Comparison of ENCODE assay signal across 10 cellular contexts in genomic region chr11:119368121-119369034, GRCh38. TPM values are rescaled to one million over a fixed set of nuclear protein-coding genes. Genes with fewer than 3 reads are reported as not detected.
DNase-seq lines count a peak whose midpoint lies in the region; ATAC-seq, FAIRE-seq and TF ChIP-seq lines count a peak whose summit lies in the region.
"Had no signal": no experiment of that assay in that cellular context is flagged by ENCODE, and none has a peak within 500 bp of the region (broad histone marks: within the 10 kb centered on the region; RNA-seq: fewer than 3 reads in every experiment).

No MANE protein-coding gene starts in this region.

- H3K27ac ChIP-seq in HUES48 (ENCODE audit: low read depth, low read length), result peak overlapping the region; percentile 39
- H3K27ac ChIP-seq in heart right ventricle, result peak overlapping the region; percentile 79 to 98 (median 90)
- H3K27ac ChIP-seq in sigmoid colon, result peak overlapping the region; percentile 46 to 91 (median 70)
- H3K27ac ChIP-seq: KMS-11 had no signal

- H3K4me3 Mint-ChIP-seq in activated T-cell treated with anti-CD3 and anti-CD28 coated beads, Interleukin-2, amount 50 U/mL, for 4 hours, result no peak overlapping the region

- H3K9ac ChIP-seq in HUES48 (ENCODE audit: low read depth, low read length), result no peak overlapping the region
- H3K9ac ChIP-seq: KMS-11 had no signal

- no peaks in the 10 kb centered on the region for H3K9me3 Mint-ChIP-seq in activated T-cell treated with anti-CD3 and anti-CD28 coated beads, Interleukin-2, amount 50 U/mL, for 4 hours

- ATAC-seq in heart right ventricle, result peak; percentile 11 to 54 (median 38)
- ATAC-seq in activated T-cell treated with anti-CD3 and anti-CD28 coated beads, Interleukin-2, amount 50 U/mL, for 4 hours, result no peak

- FAIRE-seq in RCC 7860 (lab: Jason Lieb, UNC), result no peak
- FAIRE-seq: keratinocyte had no signal

- no peaks in the 10 kb centered on the region for H3K36me3 Mint-ChIP-seq in activated T-cell treated with anti-CD3 and anti-CD28 coated beads, Interleukin-2, amount 50 U/mL, for 4 hours (ENCODE audit: insufficient read depth)

- WGBS in heart right ventricle, 2 donors, result 33 to 40% methylated on average over 17 of the region's 17 CpGs
- WGBS in sigmoid colon, 2 donors, result 18 to 59% methylated on average over 17 of the region's 17 CpGs

- H3K27me3 ChIP-seq in HUES48 (ENCODE audit: control insufficient read depth, insufficient read depth, low read length) (peaks cover 28% of the 10 kb centered on the region), heart right ventricle (peaks cover 0 to 31% (median 0%) of the 10 kb centered on the region in 7 donors), sigmoid colon (no peaks in the 10 kb centered on the region)

- peaks cover 18% of the 10 kb centered on the region for H3K4me1 ChIP-seq in HUES48 (ENCODE audit: control insufficient read depth, insufficient read depth, low read length)
- H3K4me1 ChIP-seq in heart right ventricle, result peaks cover 33 to 97% (median 81%) of the 10 kb centered on the region in 9 donors
- peaks cover 0 to 69% (median 60%) of the 10 kb centered on the region in 4 donors for H3K4me1 ChIP-seq in sigmoid colon

- TF ChIP-seq CTCF in heart right ventricle (IDR thresholded peaks at IDR 0.05) (no peak), sigmoid colon (IDR thresholded peaks at IDR 0.05) (no peak)

- H3K4me1 Mint-ChIP-seq in activated T-cell treated with anti-CD3 and anti-CD28 coated beads, Interleukin-2, amount 50 U/mL, for 4 hours (ENCODE audit: low read depth), result peaks cover 8% of the 10 kb centered on the region

- peaks cover 55% of the 10 kb centered on the region for H3K27me3 Mint-ChIP-seq in activated T-cell treated with anti-CD3 and anti-CD28 coated beads, Interleukin-2, amount 50 U/mL, for 4 hours (ENCODE audit: low read depth)

- no peak overlapping the region for H3K4me3 ChIP-seq in HUES48 (ENCODE audit: low read depth, low read length)
- H3K4me3 ChIP-seq in heart right ventricle, result peak overlapping the region in 8 of 10 donors; percentile 8 to 32 (median 22)
- peak overlapping the region in 1 of 4 donors; percentile 2 for H3K4me3 ChIP-seq in sigmoid colon

- H3K36me3 ChIP-seq in HUES48 (ENCODE audit: control insufficient read depth, insufficient read depth, low read length) (no peaks in the 10 kb centered on the region), heart right ventricle (no peaks in the 10 kb centered on the region), sigmoid colon (no peaks in the 10 kb centered on the region)

- intact Hi-C loops in heart right ventricle (cut with DNase I) (no loop called here), sigmoid colon (cut with DNase I) (loop anchor here (10.0 kb wide), 1 partner anchor 356 kb away; the partner anchor contains the start of gene NECTIN1)

- DNase-seq in RCC 7860 (ENCODE audit: low spot score) (peak; percentile 32), heart right ventricle (peak; percentile 69 to 83), sigmoid colon (peak; percentile 77), AG08396 (ENCODE audit: low spot score) (no peak), NCI-H774 (lab: John Stamatoyannopoulos, UW) (no peak), KBM-7 (no peak)
- no peak for DNase-seq in activated T-cell treated with anti-CD3 and anti-CD28 coated beads, Interleukin-2, amount 50 U/mL, for 4 hours

- no peak for TF ChIP-seq EP300 in sigmoid colon (IDR thresholded peaks at IDR 0.05)

- in situ Hi-C loops in KBM-7 (cut with MboI; ENCODE audit: low pct_unique_long_range_greater_than_20kb, low sequenced_read_pairs), result no loop called here

- TF ChIP-seq POLR2A in sigmoid colon (IDR thresholded peaks at IDR 0.05), result peak in 1 of 2 donors; percentile 10

- H3K9me3 ChIP-seq in HUES48 (ENCODE audit: control insufficient read depth, insufficient read depth, low read length) (no peaks in the 10 kb centered on the region), heart right ventricle (no peaks in the 10 kb centered on the region), sigmoid colon (no peaks in the 10 kb centered on the region)

RNA-seq across cellular contexts. Expression of gene USP2, which starts 13.1 kb away (rescaled TPM):
- 100 to 1,000 TPM in 9 of 10 donors, 10 to 100 TPM in 1; 87.0 to 183 (median 136) TPM for total RNA-seq in heart right ventricle
- polyA plus RNA-seq in heart right ventricle, result 10 to 100 TPM; 42.0 to 64.9 TPM
- 1 to 10 TPM in 3 of 4 donors, under 1 TPM in 1; 0.71 to 1.9 (median 1.5) TPM for total RNA-seq in sigmoid colon
- polyA plus RNA-seq in sigmoid colon, result 10 to 100 TPM; 11.6 to 13.2 (median 13.0) TPM
- total RNA-seq in activated T-cell treated with anti-CD3 and anti-CD28 coated beads, Interleukin-2, amount 50 U/mL, for 4 hours, result under 1 TPM; 0.19 to 0.53 (median 0.37) TPM

RNA-seq across cellular contexts. Expression of gene MFRP, which starts 21.9 kb away (rescaled TPM):
- not detected for total RNA-seq in heart right ventricle
- polyA plus RNA-seq in heart right ventricle, result under 1 TPM in 1 of 2 donors, not detected in 1; 0.04 TPM
- total RNA-seq in sigmoid colon, result under 1 TPM in 1 of 4 donors, not detected in 3; 0.14 TPM
- polyA plus RNA-seq in sigmoid colon, result not detected
- total RNA-seq in activated T-cell treated with anti-CD3 and anti-CD28 coated beads, Interleukin-2, amount 50 U/mL, for 4 hours, result not detected
- polyA plus RNA-seq: keratinocyte had no signal

RNA-seq across cellular contexts. Expression of gene C1QTNF5, which starts 27.7 kb away (rescaled TPM):
- total RNA-seq in heart right ventricle (10 to 100 TPM; 11.4 to 25.1 (median 19.9) TPM), sigmoid colon (10 to 100 TPM; 23.2 to 35.2 (median 32.4) TPM)
- polyA plus RNA-seq in heart right ventricle (10 to 100 TPM; 32.8 to 35.7 TPM), sigmoid colon (10 to 100 TPM in 1 of 3 donors, 1 to 10 TPM in 2; 4.9 to 12.5 (median 5.4) TPM)
- total RNA-seq in activated T-cell treated with anti-CD3 and anti-CD28 coated beads, Interleukin-2, amount 50 U/mL, for 4 hours, result not detected
- polyA plus RNA-seq: keratinocyte had no signal

RNA-seq across cellular contexts. Expression of gene RNF26, which starts 34.1 kb away (rescaled TPM):
- total RNA-seq in heart right ventricle, result 10 to 100 TPM; 11.1 to 17.6 (median 13.4) TPM
- 10 to 100 TPM in 1 of 2 donors, 1 to 10 TPM in 1; 6.4 to 13.2 TPM for polyA plus RNA-seq in heart right ventricle
- 10 to 100 TPM in 3 of 4 donors, 1 to 10 TPM in 1; 9.8 to 18.3 (median 11.8) TPM for total RNA-seq in sigmoid colon
- polyA plus RNA-seq in sigmoid colon, result 10 to 100 TPM in 1 of 3 donors, 1 to 10 TPM in 2; 6.2 to 26.1 (median 7.2) TPM
- total RNA-seq in activated T-cell treated with anti-CD3 and anti-CD28 coated beads, Interleukin-2, amount 50 U/mL, for 4 hours, result 10 to 100 TPM; 18.6 to 20.7 (median 18.9) TPM

RNA-seq across cellular contexts. Expression of gene MCAM, which starts 51.4 kb away (rescaled TPM):
- 100 to 1,000 TPM in 4 of 10 donors, 10 to 100 TPM in 6; 37.8 to 136 (median 96.9) TPM for total RNA-seq in heart right ventricle
- 10 to 100 TPM; 35.8 to 97.5 TPM for polyA plus RNA-seq in heart right ventricle
- 1,000 to 10,000 TPM in 1 of 4 donors, 100 to 1,000 TPM in 3; 628 to 1,033 (median 813) TPM for total RNA-seq in sigmoid colon
- polyA plus RNA-seq in sigmoid colon, result 10 to 100 TPM in 1 of 3 donors, 1 to 10 TPM in 2; 2.1 to 51.5 (median 4.8) TPM
- total RNA-seq in activated T-cell treated with anti-CD3 and anti-CD28 coated beads, Interleukin-2, amount 50 U/mL, for 4 hours, result 1 to 10 TPM in 2 of 3 donors, under 1 TPM in 1; 0.96 to 3.2 (median 2.1) TPM

Comparison
In these comparisons a context has a peak if more than half of its experiments do, and no peak if none do; other contexts are left out.
1. H3K27ac ChIP-seq: peak in every context shown above with its lines; median percentile 90 in heart right ventricle; 70 in sigmoid colon; 39 in HUES48.
2. DNase-seq: peak in RCC 7860 (single experiment), heart right ventricle (2 of 2) and sigmoid colon (single experiment); none in activated T-cell treated with anti-CD3 and anti-CD28 coated beads, Interleukin-2, amount 50 U/mL, for 4 hours (single experiment), AG08396 (single experiment), NCI-H774 (single experiment) and KBM-7 (single experiment).
3. ATAC-seq: peak in heart right ventricle (8 of 8); none in activated T-cell treated with anti-CD3 and anti-CD28 coated beads, Interleukin-2, amount 50 U/mL, for 4 hours (0 of 2).
4. RNA of gene USP2, which starts 13.1 kb away (total RNA-seq): 87.0 to 183 TPM in heart right ventricle; 0.71 to 1.9 TPM in sigmoid colon and 0.19 to 0.53 TPM in activated T-cell treated with anti-CD3 and anti-CD28 coated beads, Interleukin-2, amount 50 U/mL, for 4 hours; every median in the first group is over 10 times any median in the second.
5. RNA of gene C1QTNF5, which starts 27.7 kb away (total RNA-seq): 23.2 to 35.2 TPM in sigmoid colon and 11.4 to 25.1 TPM in heart right ventricle; not detected in activated T-cell treated with anti-CD3 and anti-CD28 coated beads, Interleukin-2, amount 50 U/mL, for 4 hours; every median in the first group is over 10 times any median in the second.